ENCODE assay signal across 8 cellular contexts in genomic region chr12:6074979-6075585, GRCh38. TPM values are rescaled to one million over a fixed set of nuclear protein-coding genes. Genes with fewer than 3 reads are reported as not detected.
A peak's percentile ranks its signal among the peaks of the same experiment; 100 is the strongest.
DNase-seq lines count a peak whose midpoint lies in the region; ATAC-seq and TF ChIP-seq lines count a peak whose summit lies in the region.

No MANE protein-coding gene starts in this region.

- H3K27ac ChIP-seq in ascending aorta: no peak overlapping the region
- H3K27ac ChIP-seq in mesodermal cell (ENCODE audit: low read depth, low read length, severe bottlenecking): peak overlapping the region; percentile 53
- H3K27ac ChIP-seq in transverse colon: no peak overlapping the region

- H3K4me1 Mint-ChIP-seq in activated CD4-positive, alpha-beta T cell treated with anti-CD3 and anti-CD28 coated beads, Interleukin-2, amount 10 ng/mL, durations not matched to agents 24 days and 14 days: peaks cover 31% of the 10 kb centered on the region

- ATAC-seq in GM19035 (IDR thresholded peaks at IDR 0.05; ENCODE audit: unreplicated experiment): no peak

- H3K4me1 ChIP-seq in ascending aorta: no peaks in the 10 kb centered on the region
- H3K4me1 ChIP-seq in mesodermal cell (ENCODE audit: control insufficient read depth, insufficient read depth, low read length, poor library complexity, severe bottlenecking): peaks cover 8% of the 10 kb centered on the region
- peaks cover 0 to 15% (median 2%) of the 10 kb centered on the region in 4 donors for H3K4me1 ChIP-seq in transverse colon

- H3K27me3 Mint-ChIP-seq in activated CD4-positive, alpha-beta T cell treated with anti-CD3 and anti-CD28 coated beads, Interleukin-2, amount 10 ng/mL, durations not matched to agents 24 days and 14 days: peaks cover 44% of the 10 kb centered on the region

- TF ChIP-seq CTCF in ascending aorta (IDR thresholded peaks at IDR 0.05) (no peak), transverse colon (IDR thresholded peaks at IDR 0.05) (no peak)

- H3K9me3 Mint-ChIP-seq in activated CD4-positive, alpha-beta T cell treated with anti-CD3 and anti-CD28 coated beads, Interleukin-2, amount 10 ng/mL, durations not matched to agents 24 days and 14 days: no peaks in the 10 kb centered on the region

- TF ChIP-seq POLR2A in transverse colon (IDR thresholded peaks at IDR 0.05): no peak

- no peaks in the 10 kb centered on the region for H3K36me3 Mint-ChIP-seq in activated CD4-positive, alpha-beta T cell treated with anti-CD3 and anti-CD28 coated beads, Interleukin-2, amount 10 ng/mL, durations not matched to agents 24 days and 14 days (ENCODE audit: low read depth)

- in situ Hi-C loops in transverse colon (cut with MboI; ENCODE audit: low pct_ligation_motif_present in 1 of 4, low pct_unique_long_range_greater_than_20kb in 1 of 4, low sequenced_read_pairs in 3 of 4): loop anchor here in 1 of 4 donors (25.0 kb wide), 1 partner anchor 112 kb away; no protein-coding TSS in a partner anchor

- peak; percentile 77 for DNase-seq in activated CD4-positive, alpha-beta T cell treated with anti-CD3 and anti-CD28 coated beads, Interleukin-2, amount 10 ng/mL, durations not matched to agents 24 days and 14 days
- no peak for DNase-seq in activated CD4-positive, alpha-beta T cell treated with anti-CD3 and anti-CD28 coated beads, Interleukin-2, amount 50 U/mL, for 1 hour
- DNase-seq in ascending aorta (ENCODE audit: low spot score in 2 of 2): no peak
- DNase-seq in transverse colon: peak; percentile 36
- DNase-seq in SIG-M5 (lab: John Stamatoyannopoulos, UW): no peak
- no peak for DNase-seq in cerebellum (ENCODE audit: low spot score)

- WGBS in mesodermal cell (ENCODE audit: insufficient coverage in 2 of 2), 2 experiments: 70% methylated on average over 19 to 28 of the region's 31 CpGs
- 44% methylated on average over 27 of the region's 31 CpGs; no CpG with 5 or more reads in 1 of the 2 donors for WGBS in transverse colon (ENCODE audit: low coverage in 1 of 2), 2 donors

- H3K4me3 ChIP-seq in ascending aorta (peak overlapping the region; percentile 30), mesodermal cell (ENCODE audit: extremely low read depth, insufficient read depth, low read length, poor library complexity, severe bottlenecking) (no peak overlapping the region), transverse colon (peak overlapping the region in 2 of 4 donors; percentile 2 to 21)

- H3K27me3 ChIP-seq in ascending aorta (no peaks in the 10 kb centered on the region), transverse colon (peaks cover 3% of the 10 kb centered on the region)

- H3K27ac Mint-ChIP-seq in activated CD4-positive, alpha-beta T cell treated with anti-CD3 and anti-CD28 coated beads, Interleukin-2, amount 10 ng/mL, durations not matched to agents 24 days and 14 days: peak overlapping the region; percentile 86

- H3K4me3 Mint-ChIP-seq in activated CD4-positive, alpha-beta T cell treated with anti-CD3 and anti-CD28 coated beads, Interleukin-2, amount 10 ng/mL, durations not matched to agents 24 days and 14 days: peak overlapping the region; percentile 85

- no peak for TF ChIP-seq EP300 in transverse colon (IDR thresholded peaks at IDR 0.05; ENCODE audit: low read depth)

- no peaks in the 10 kb centered on the region for H3K9me3 ChIP-seq in ascending aorta
- no peaks in the 10 kb centered on the region for H3K9me3 ChIP-seq in mesodermal cell (ENCODE audit: control insufficient read depth, low read length)
- H3K9me3 ChIP-seq in transverse colon: no peaks in the 10 kb centered on the region

- intact Hi-C loops in activated CD4-positive, alpha-beta T cell treated with anti-CD3 and anti-CD28 coated beads, Interleukin-2, amount 10 ng/mL, durations not matched to agents 24 days and 14 days (cut with micrococcal nuclease): no loop called here
- intact Hi-C loops in ascending aorta (cut with DNase I) (no loop called here), transverse colon (cut with DNase I; ENCODE audit: low total_unique reads) (no loop called here)

- H3K36me3 ChIP-seq in ascending aorta (no peaks in the 10 kb centered on the region), mesodermal cell (ENCODE audit: control insufficient read depth, insufficient read depth, low read length) (no peaks in the 10 kb centered on the region), transverse colon (no peaks in the 10 kb centered on the region)

RNA-seq across cellular contexts. Expression of gene VWF, which starts 49.4 kb away (rescaled TPM):
- total RNA-seq in activated CD4-positive, alpha-beta T cell treated with anti-CD3 and anti-CD28 coated beads, Interleukin-2, amount 10 ng/mL, durations not matched to agents 24 days and 14 days: 0.09 TPM in 1 of 2 replicates, not detected in the other
- total RNA-seq in ascending aorta: 1,026 TPM
- 4.1 TPM for polyA plus RNA-seq in mesodermal cell (2013, experiment 1 of 2)
- polyA plus RNA-seq in mesodermal cell (2013, experiment 2 of 2): 3.3 TPM
- total RNA-seq in transverse colon: 10 to 100 TPM; 31.3 to 71.2 (median 51.5) TPM
- total RNA-seq in cerebellum: 23.2 TPM

Comparison
In these comparisons a context has a peak if more than half of its experiments do, and no peak if none do; other contexts are left out.
1. DNase-seq: peak in activated CD4-positive, alpha-beta T cell treated with anti-CD3 and anti-CD28 coated beads, Interleukin-2, amount 10 ng/mL, durations not matched to agents 24 days and 14 days (single experiment) and transverse colon (single experiment); none in activated CD4-positive, alpha-beta T cell treated with anti-CD3 and anti-CD28 coated beads, Interleukin-2, amount 50 U/mL, for 1 hour (single experiment), ascending aorta (0 of 2), SIG-M5 (single experiment) and cerebellum (single experiment).
2. RNA of gene VWF, which starts 49.4 kb away (total RNA-seq): 1,026 TPM in ascending aorta (single experiment), 31.3 to 71.2 TPM in transverse colon and 23.2 TPM in cerebellum (single experiment); 0.09 TPM in activated CD4-positive, alpha-beta T cell treated with anti-CD3 and anti-CD28 coated beads, Interleukin-2, amount 10 ng/mL, durations not matched to agents 24 days and 14 days; every median in the first group is over 10 times any median in the second.